ENCODE assay signal across 8 cellular contexts in the genomic region with DNA sequence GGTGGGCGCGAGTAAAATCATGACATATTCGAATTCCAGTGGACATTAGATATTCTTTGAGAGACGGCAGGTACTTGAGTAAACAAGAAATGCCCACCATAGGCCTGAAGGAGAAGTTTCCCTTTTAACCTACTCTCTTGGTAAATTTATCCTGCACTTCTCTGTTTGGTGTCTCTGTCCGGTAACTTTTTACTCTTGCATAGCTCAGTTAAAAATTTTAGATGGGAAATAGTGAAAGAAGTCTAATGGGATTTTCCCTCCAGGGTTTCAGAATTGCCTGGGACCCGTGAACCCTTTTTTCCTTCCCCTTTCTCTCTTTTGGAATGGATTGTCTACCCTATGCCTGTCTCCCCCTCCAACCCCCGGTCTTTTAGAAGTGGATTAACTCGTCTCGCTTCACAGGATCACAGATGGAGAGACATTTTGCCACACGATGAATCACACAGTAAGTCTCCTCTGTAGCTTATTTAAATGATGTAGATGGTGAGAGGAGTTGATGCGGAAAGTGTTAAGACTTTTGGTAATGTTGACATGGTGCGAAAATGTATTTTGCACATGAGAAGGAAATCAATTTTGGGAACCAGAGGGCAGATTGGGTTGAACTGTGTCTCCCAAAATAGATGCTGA. TPM values are rescaled to one million over a fixed set of nuclear protein-coding genes. Genes with fewer than 3 reads are reported as not detected.
A peak's percentile ranks its signal among the peaks of the same experiment; 100 is the strongest.
DNase-seq lines count a peak whose midpoint lies in the region; ATAC-seq and TF ChIP-seq lines count a peak whose summit lies in the region.

No MANE protein-coding gene starts in this region.

- H3K9me3 ChIP-seq in endocrine pancreas (ENCODE audit: control insufficient read depth, low read length) (no peaks in the 10 kb centered on the region), ovary (no peaks in the 10 kb centered on the region)

- H3K4me3 ChIP-seq in endocrine pancreas (ENCODE audit: control insufficient read depth, insufficient read depth, low read length) (peak overlapping the region; percentile 75), ovary (peak overlapping the region; percentile 99)

- peak; percentile 7 for ATAC-seq in HG02571 (IDR thresholded peaks at IDR 0.05; ENCODE audit: unreplicated experiment)

- POLR2A ChIA-PET in activated CD4-positive, alpha-beta T cell treated with anti-CD3 and anti-CD28 coated beads, Interleukin-2, amount 10 ng/mL, durations not matched to agents 7 days and 5 days (lab: Charles Lee): interaction anchor here (0.6 kb wide), 1 partner anchor 1863 kb away, joined by 4 read pairs; no protein-coding TSS in a partner anchor

- peak overlapping the region; percentile 79 for H3K4me3 Mint-ChIP-seq in activated CD4-positive, alpha-beta T cell treated with anti-CD3 and anti-CD28 coated beads, Interleukin-2, amount 10 ng/mL, durations not matched to agents 7 days and 5 days

- no peaks in the 10 kb centered on the region for H3K36me3 ChIP-seq in endocrine pancreas (ENCODE audit: control insufficient read depth, insufficient read depth, low read length)
- H3K36me3 ChIP-seq in ovary: no peaks in the 10 kb centered on the region

- TF ChIP-seq CTCF in ovary (IDR thresholded peaks at IDR 0.05): no peak

- TF ChIP-seq POLR2A in ovary (IDR thresholded peaks at IDR 0.05): no peak

- DNase-seq in activated CD4-positive, alpha-beta T cell treated with anti-CD3 and anti-CD28 coated beads, Interleukin-2, amount 10 ng/mL, durations not matched to agents 7 days and 5 days: no peak
- no peak for DNase-seq in activated CD4-positive, alpha-beta T cell treated with anti-CD3 and anti-CD28 coated beads, Interleukin-2, amount 50 U/mL, for 4 hours
- DNase-seq in OCI-M1 (lab: John Stamatoyannopoulos, UW) (peak; percentile 40), ovary (no peak), HuH-7.5 (ENCODE audit: low spot score) (no peak), activated gamma-delta T cell treated with Interleukin-2 at 50 U/mL for 16 hours (no peak)

- H3K4me1 ChIP-seq in endocrine pancreas (ENCODE audit: control insufficient read depth, insufficient read depth, low read length) (peaks cover 5% of the 10 kb centered on the region), ovary (ENCODE audit: insufficient read depth) (no peaks in the 10 kb centered on the region)

- peak overlapping the region; percentile 89 for H3K27ac Mint-ChIP-seq in activated CD4-positive, alpha-beta T cell treated with anti-CD3 and anti-CD28 coated beads, Interleukin-2, amount 10 ng/mL, durations not matched to agents 7 days and 5 days

- peak overlapping the region in 1 of 2 donors; percentile 25 for H3K27ac ChIP-seq in ovary

- no peak for TF ChIP-seq EP300 in ovary (IDR thresholded peaks at IDR 0.05)

- H3K36me3 Mint-ChIP-seq in activated CD4-positive, alpha-beta T cell treated with anti-CD3 and anti-CD28 coated beads, Interleukin-2, amount 10 ng/mL, durations not matched to agents 7 days and 5 days (ENCODE audit: low read depth): peaks cover 2% of the 10 kb centered on the region

- H3K4me1 Mint-ChIP-seq in activated CD4-positive, alpha-beta T cell treated with anti-CD3 and anti-CD28 coated beads, Interleukin-2, amount 10 ng/mL, durations not matched to agents 7 days and 5 days: peaks cover 22% of the 10 kb centered on the region

- H3K9me3 Mint-ChIP-seq in activated CD4-positive, alpha-beta T cell treated with anti-CD3 and anti-CD28 coated beads, Interleukin-2, amount 10 ng/mL, durations not matched to agents 7 days and 5 days: no peaks in the 10 kb centered on the region

- no peaks in the 10 kb centered on the region for H3K27me3 Mint-ChIP-seq in activated CD4-positive, alpha-beta T cell treated with anti-CD3 and anti-CD28 coated beads, Interleukin-2, amount 10 ng/mL, durations not matched to agents 7 days and 5 days

- WGBS in ovary, 3 donors: 24 to 29% (median 28%) methylated on average over 12 of the region's 12 CpGs

- intact Hi-C loops in ovary (cut with DNase I): no loop called here

- H3K9ac ChIP-seq in endocrine pancreas (ENCODE audit: control insufficient read depth, insufficient read depth, low read length): no peak overlapping the region

- CTCF ChIA-PET in activated CD4-positive, alpha-beta T cell treated with anti-CD3 and anti-CD28 coated beads, Interleukin-2, amount 10 ng/mL, durations not matched to agents 7 days and 5 days (lab: Charles Lee): interaction anchor here (0.5 to 2.2 kb wide), 8 partner anchors 8 to 432 kb away, joined by 3 to 6 read pairs (median 4); no protein-coding TSS in a partner anchor

- H3K27me3 ChIP-seq in endocrine pancreas (ENCODE audit: control insufficient read depth, insufficient read depth, low read length): no peaks in the 10 kb centered on the region
- no peaks in the 10 kb centered on the region for H3K27me3 ChIP-seq in ovary

RNA-seq across cellular contexts. Expression of a gene that starts 0.5 kb away (rescaled TPM):
- total RNA-seq in activated CD4-positive, alpha-beta T cell treated with anti-CD3 and anti-CD28 coated beads, Interleukin-2, amount 10 ng/mL, durations not matched to agents 7 days and 5 days: 1 to 10 TPM; 8.2 to 10.0 TPM
- total RNA-seq in ovary: 10 to 100 TPM in 6 of 7 donors, 1 to 10 TPM in 1; 8.8 to 18.8 (median 12.9) TPM
- polyA plus RNA-seq in ovary: 10 to 100 TPM in 1 of 2 donors, 1 to 10 TPM in 1; 7.1 to 16.3 TPM

RNA-seq across cellular contexts. Expression of a gene that starts 7.6 kb away (rescaled TPM):
- total RNA-seq in activated CD4-positive, alpha-beta T cell treated with anti-CD3 and anti-CD28 coated beads, Interleukin-2, amount 10 ng/mL, durations not matched to agents 7 days and 5 days: not detected
- total RNA-seq in ovary: under 1 TPM in 1 of 7 donors, not detected in 6; 0.32 TPM
- polyA plus RNA-seq in ovary: under 1 TPM; 0.11 to 0.52 TPM
